8 cellular contexts compared by ENCODE assay signal in the genomic region with DNA sequence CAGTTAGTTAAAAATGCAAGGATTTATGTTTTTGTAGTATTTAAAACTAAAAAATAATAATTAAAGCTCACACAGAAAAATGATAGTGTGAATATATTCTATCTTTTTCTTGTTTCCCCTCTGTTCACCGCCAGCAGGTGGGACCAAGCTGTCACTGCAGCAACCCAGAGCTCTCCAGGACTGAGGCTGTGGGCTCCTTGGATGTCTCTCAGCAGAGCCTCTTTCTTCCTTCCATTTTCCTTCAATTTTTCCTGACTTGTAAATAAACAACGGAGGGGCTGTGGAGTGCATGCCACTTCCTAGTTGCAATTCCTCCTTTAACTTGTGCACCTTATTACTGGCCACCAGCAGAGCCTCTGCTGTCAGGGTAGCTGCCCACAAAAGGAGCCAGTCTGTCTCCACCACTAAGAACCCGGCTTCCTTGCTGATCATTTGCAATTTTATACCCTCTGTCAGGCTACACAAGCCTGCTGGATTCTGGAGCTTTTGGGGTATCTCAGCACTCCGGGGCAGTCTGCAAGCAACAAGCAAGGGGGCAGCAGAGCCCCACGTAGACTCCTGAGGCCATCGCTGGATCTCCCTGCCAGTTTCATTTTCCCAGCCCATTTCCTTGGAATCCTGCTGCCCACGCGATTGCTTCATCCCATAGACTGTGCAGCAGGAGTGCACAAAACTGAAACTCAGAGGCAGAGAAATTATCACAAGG.
DNase-seq lines count a peak whose midpoint lies in the region; ATAC-seq and TF ChIP-seq lines count a peak whose summit lies in the region.

No MANE protein-coding gene starts in this region.

- H3K9me3 ChIP-seq in gastroesophageal sphincter: no peaks in the 10 kb centered on the region
- H3K9me3 ChIP-seq in CD4-positive, alpha-beta memory T cell (ENCODE audit: control insufficient read depth in 1 of 2, low read length in 2 of 2): no peaks in the 10 kb centered on the region

- no peaks in the 10 kb centered on the region for H3K4me1 ChIP-seq in gastroesophageal sphincter
- no peaks in the 10 kb centered on the region for H3K4me1 ChIP-seq in CD4-positive, alpha-beta memory T cell (ENCODE audit: insufficient read depth, low read length)

- no peaks in the 10 kb centered on the region for H3K27me3 ChIP-seq in gastroesophageal sphincter
- H3K27me3 ChIP-seq in CD4-positive, alpha-beta memory T cell (ENCODE audit: insufficient read depth, low read length): no peaks in the 10 kb centered on the region

- no peak for TF ChIP-seq EP300 in gastroesophageal sphincter (IDR thresholded peaks at IDR 0.05)

- TF ChIP-seq POLR2A in gastroesophageal sphincter (IDR thresholded peaks at IDR 0.05): no peak

- H3K27ac Mint-ChIP-seq in CD4-positive, alpha-beta memory T cell: no peak overlapping the region

- intact Hi-C loops in CD4-positive, alpha-beta memory T cell (cut with micrococcal nuclease): no loop called here

- H3K36me3 ChIP-seq in gastroesophageal sphincter: no peaks in the 10 kb centered on the region
- H3K36me3 ChIP-seq in CD4-positive, alpha-beta memory T cell (ENCODE audit: insufficient read depth, low read length): no peaks in the 10 kb centered on the region

- no peaks in the 10 kb centered on the region for H3K36me3 Mint-ChIP-seq in CD4-positive, alpha-beta memory T cell

- POLR2A ChIA-PET in CD4-positive, alpha-beta memory T cell (lab: Charles Lee; ENCODE audit: partially characterized antibody): no interaction called here

- ATAC-seq in gastroesophageal sphincter (peak; percentile 60), HG03159 (IDR thresholded peaks at IDR 0.05; ENCODE audit: unreplicated experiment) (no peak), HG03039 (IDR thresholded peaks at IDR 0.05; ENCODE audit: unreplicated experiment) (no peak)

- H3K4me3 Mint-ChIP-seq in CD4-positive, alpha-beta memory T cell: no peak overlapping the region

- CTCF ChIA-PET in CD4-positive, alpha-beta memory T cell (lab: Charles Lee; ENCODE audit: partially characterized antibody): no interaction called here

- H3K4me1 Mint-ChIP-seq in CD4-positive, alpha-beta memory T cell: no peaks in the 10 kb centered on the region

- 18 to 50% methylated on average over 2 to 6 of the region's 8 CpGs for WGBS in gastroesophageal sphincter (ENCODE audit: low coverage in 1 of 2), 2 donors

- TF ChIP-seq CTCF in gastroesophageal sphincter (IDR thresholded peaks at IDR 0.05): peak in 3 of 4 experiments; percentile 18 to 61 (median 22)

- DNase-seq in HS-5 (ENCODE audit: low read depth) (peak; percentile 58), SHP77 treated with DMSO at 0.1 percent for 48 hours (lab: John Stamatoyannopoulos, UW) (peak; percentile 11), pons (ENCODE audit: low spot score) (peak; percentile 54), germinal center (ENCODE audit: low spot score) (no peak)
- DNase-seq in CD4-positive, alpha-beta memory T cell: no peak

- peak overlapping the region; percentile 21 to 39 for H3K4me3 ChIP-seq in gastroesophageal sphincter
- H3K4me3 ChIP-seq in CD4-positive, alpha-beta memory T cell (ENCODE audit: low read length in 2 of 2): no peak overlapping the region

- no peaks in the 10 kb centered on the region for H3K27me3 Mint-ChIP-seq in CD4-positive, alpha-beta memory T cell

- peaks cover 0 to 13% (median 6%) of the 10 kb centered on the region in 8 donors for H3K9me3 Mint-ChIP-seq in CD4-positive, alpha-beta memory T cell

- no peak overlapping the region for H3K27ac ChIP-seq in gastroesophageal sphincter
- no peak overlapping the region for H3K27ac ChIP-seq in CD4-positive, alpha-beta memory T cell (ENCODE audit: low read depth, low read length)

Comparison
In these comparisons a context has a peak if more than half of its experiments do, and no peak if none do; other contexts are left out.
1. DNase-seq: peak in HS-5 (single experiment), SHP77 treated with DMSO at 0.1 percent for 48 hours (single experiment) and pons (single experiment); none in germinal center (single experiment) and CD4-positive, alpha-beta memory T cell (0 of 5).
2. H3K4me3 ChIP-seq: peak in gastroesophageal sphincter (2 of 2); none in CD4-positive, alpha-beta memory T cell (0 of 2).